Comparison of ENCODE assay signal across 20 cellular contexts in genomic region chr13:70473912-70474311, GRCh38.
"Had no signal": no experiment of that assay in that cellular context is flagged by ENCODE, and none has a peak within 500 bp of the region (broad histone marks: within the 10 kb centered on the region; RNA-seq: fewer than 3 reads in every experiment).

No MANE protein-coding gene starts in this region.

- DNase-seq: activated CD4-positive, alpha-beta T cell treated with anti-CD3 and anti-CD28 coated beads for 1 hour; activated CD8-positive, alpha-beta memory T cell treated with anti-CD3 and anti-CD28 coated beads for 24 hours; activated CD8-positive, alpha-beta memory T cell treated with anti-CD3 and anti-CD28 coated beads, Interleukin-2, amount 50 U/mL, for 48 hours; activated gamma-delta T cell; activated T-cell treated with anti-CD3 and anti-CD28 coated beads, Interleukin-2, amount 50 U/mL, for 72 hours; adrenal gland; cerebellar nuclear complex; cortex of kidney; effector CD4-positive, alpha-beta T cell; heart left ventricle; kidney glomerular epithelial cell; left ventricle myocardium inferior; mammary epithelial cell; midbrain; nephron progenitor cell; nucleus accumbens; sigmoid colon; stimulated activated naive B cell treated with anti-CD40 and anti-IgM and Interleukin-4, amounts not matched to agents 10 μg/mL and 1 μg/mL and 100 μg/mL, for 72 hours; upper lobe of right lung had no signal

- ATAC-seq: activated T-cell treated with anti-CD3 and anti-CD28 coated beads, Interleukin-2, amount 50 U/mL, for 72 hours; gastroesophageal sphincter; heart left ventricle; stimulated activated naive B cell treated with anti-CD40 and anti-IgM and Interleukin-4, amounts not matched to agents 10 μg/mL and 1 μg/mL and 100 μg/mL, for 72 hours; upper lobe of right lung had no signal
